Comparison of ENCODE assay signal across 9 cellular contexts in genomic region chr3:49013738-49014660, GRCh38. TPM values are rescaled to one million over a fixed set of nuclear protein-coding genes. Genes with fewer than 3 reads are reported as not detected.
DNase-seq lines count a peak whose midpoint lies in the region; ATAC-seq, FAIRE-seq and TF ChIP-seq lines count a peak whose summit lies in the region.
"Had no signal": no experiment of that assay in that cellular context is flagged by ENCODE, and none has a peak within 500 bp of the region (broad histone marks: within the 10 kb centered on the region; RNA-seq: fewer than 3 reads in every experiment).

No MANE protein-coding gene starts in this region.

- FAIRE-seq in frontal cortex (lab: Jason Lieb, UNC), result no peak

- H3K36me3 Mint-ChIP-seq in MCF 10A (ENCODE audit: insufficient read depth, unreplicated experiment), result peaks cover 80% of the 10 kb centered on the region
- H3K36me3 Mint-ChIP-seq in naive thymus-derived CD4-positive, alpha-beta T cell, result peaks cover 0 to 14% (median 3%) of the 10 kb centered on the region in 5 donors

- no peaks in the 10 kb centered on the region for H3K4me1 Mint-ChIP-seq in MCF 10A (ENCODE audit: insufficient read depth, unreplicated experiment)
- H3K4me1 Mint-ChIP-seq in naive thymus-derived CD4-positive, alpha-beta T cell, result peaks cover 5 to 33% (median 23%) of the 10 kb centered on the region in 7 donors

- H3K4me3 ChIP-seq in Peyer's patch, result no peak overlapping the region
- H3K4me3 ChIP-seq in naive thymus-derived CD4-positive, alpha-beta T cell (ENCODE audit: low read length), result no peak overlapping the region

- intact Hi-C loops in MCF 10A (cut with micrococcal nuclease), result loop anchor here (2.0 kb wide), 1 partner anchor 25 kb away; no protein-coding TSS in a partner anchor
- intact Hi-C loops in naive thymus-derived CD4-positive, alpha-beta T cell (cut with micrococcal nuclease), result loop anchor here in 1 of 2 donors (1.0 kb wide), 1 partner anchor 26 kb away; no protein-coding TSS in a partner anchor

- H3K27ac ChIP-seq in 22Rv1 (no peak overlapping the region), Peyer's patch (no peak overlapping the region)
- no peak overlapping the region for H3K27ac ChIP-seq in naive thymus-derived CD4-positive, alpha-beta T cell (ENCODE audit: low read depth, low read length)

- no peaks in the 10 kb centered on the region for H3K27me3 ChIP-seq in Peyer's patch
- no peaks in the 10 kb centered on the region for H3K27me3 ChIP-seq in naive thymus-derived CD4-positive, alpha-beta T cell (ENCODE audit: control insufficient read depth in 2 of 2, insufficient read depth in 2 of 2, low read length in 2 of 2)

- POLR2A ChIA-PET in MCF 10A (lab: Yijun Ruan, JAX), result interaction anchor here (0.6 to 3.5 kb wide), 5 partner anchors 8 to 107 kb away, joined by 3 to 15 read pairs (median 4); partner anchors contain the start of genes NDUFAF3, P4HTM, QRICH1 and USP19
- POLR2A ChIA-PET in naive thymus-derived CD4-positive, alpha-beta T cell (lab: Charles Lee), result interaction anchor here (1.1 to 11.9 kb wide), 5 partner anchors 5 to 79 kb away, joined by 3 to 247 read pairs (median 4); partner anchors contain the start of genes DALRD3, IMPDH2, NDUFAF3 and P4HTM

- BruUV-seq in MCF 10A (replicated peaks; lab: Mats Ljungman, UMichigan), result no TSS peak

- no peaks in the 10 kb centered on the region for H3K9me3 ChIP-seq in Peyer's patch
- no peaks in the 10 kb centered on the region for H3K9me3 ChIP-seq in naive thymus-derived CD4-positive, alpha-beta T cell (ENCODE audit: control insufficient read depth in 2 of 3, low read length in 3 of 3)

- H3K27me3 Mint-ChIP-seq in MCF 10A (ENCODE audit: insufficient read depth, unreplicated experiment), result no peaks in the 10 kb centered on the region
- no peaks in the 10 kb centered on the region for H3K27me3 Mint-ChIP-seq in naive thymus-derived CD4-positive, alpha-beta T cell
- H3K27me3 Mint-ChIP-seq: stimulated activated naive CD8-positive, alpha-beta T cell treated with anti-CD3 and anti-CD28 coated beads, Interleukin-15, Interleukin-2, amounts not matched to agents 100 ng/mL and 50 ng/mL, for 24 hours had no signal

- TF ChIP-seq POLR2A in Peyer's patch (IDR thresholded peaks at IDR 0.05), result no peak

- TF ChIP-seq CTCF in 22Rv1 (IDR thresholded peaks at IDR 0.05) (peak; percentile 74), Peyer's patch (IDR thresholded peaks at IDR 0.05) (peak; percentile 30 to 72 (median 56)), MCF 10A (IDR thresholded peaks at IDR 0.05; ENCODE audit: unreplicated experiment) (peak; percentile 55)

- H3K9me3 Mint-ChIP-seq in MCF 10A (ENCODE audit: unreplicated experiment), result no peaks in the 10 kb centered on the region
- no peaks in the 10 kb centered on the region for H3K9me3 Mint-ChIP-seq in naive thymus-derived CD4-positive, alpha-beta T cell
- H3K9me3 Mint-ChIP-seq: stimulated activated naive CD8-positive, alpha-beta T cell treated with anti-CD3 and anti-CD28 coated beads, Interleukin-15, Interleukin-2, amounts not matched to agents 100 ng/mL and 50 ng/mL, for 24 hours had no signal

- peak; percentile 60 for DNase-seq in ELR (ENCODE audit: low read depth)
- DNase-seq in Peyer's patch, result peak; percentile 51 to 79 (median 77)
- DNase-seq in MCF 10A (ENCODE audit: unreplicated experiment), result peak; percentile 61
- peak in 3 of 9 donors; percentile 32 to 56 (median 41) for DNase-seq in naive thymus-derived CD4-positive, alpha-beta T cell
- DNase-seq in frontal cortex (ENCODE audit: low spot score in 2 of 2), result no peak

- no peak overlapping the region for H3K4me3 Mint-ChIP-seq in MCF 10A (ENCODE audit: unreplicated experiment)
- H3K4me3 Mint-ChIP-seq in naive thymus-derived CD4-positive, alpha-beta T cell, result no peak overlapping the region
- H3K4me3 Mint-ChIP-seq: stimulated activated naive CD8-positive, alpha-beta T cell treated with anti-CD3 and anti-CD28 coated beads, Interleukin-15, Interleukin-2, amounts not matched to agents 100 ng/mL and 50 ng/mL, for 24 hours had no signal

- H3K27ac Mint-ChIP-seq in MCF 10A (ENCODE audit: low read depth, unreplicated experiment), result no peak overlapping the region
- H3K27ac Mint-ChIP-seq in naive thymus-derived CD4-positive, alpha-beta T cell, result no peak overlapping the region
- H3K27ac Mint-ChIP-seq: stimulated activated naive CD8-positive, alpha-beta T cell treated with anti-CD3 and anti-CD28 coated beads, Interleukin-15, Interleukin-2, amounts not matched to agents 100 ng/mL and 50 ng/mL, for 24 hours had no signal

- CTCF ChIA-PET in MCF 10A (lab: Yijun Ruan, JAX), result interaction anchor here (0.6 to 2.3 kb wide), 8 partner anchors 10 to 436 kb away, joined by 3 to 16 read pairs (median 5); partner anchors contain the start of genes P4HTM and QRICH1
- CTCF ChIA-PET in naive thymus-derived CD4-positive, alpha-beta T cell (lab: Charles Lee), result interaction anchor here (1.1 to 1.6 kb wide), 4 partner anchors 8 to 26 kb away, joined by 4 to 8 read pairs (median 6); partner anchors contain the start of genes NDUFAF3 and P4HTM

- peak; percentile 60 for ATAC-seq in naive thymus-derived CD4-positive, alpha-beta T cell
- no peak for ATAC-seq in HG02852 (IDR thresholded peaks at IDR 0.05; ENCODE audit: unreplicated experiment)
- ATAC-seq in GM18502 (IDR thresholded peaks at IDR 0.05; ENCODE audit: poor library complexity, unreplicated experiment), result no peak

- peaks cover 0 to 26% (median 9%) of the 10 kb centered on the region in 4 donors for H3K4me1 ChIP-seq in Peyer's patch
- peaks cover 9 to 11% of the 10 kb centered on the region in 2 donors for H3K4me1 ChIP-seq in naive thymus-derived CD4-positive, alpha-beta T cell (ENCODE audit: control insufficient read depth in 2 of 2, insufficient read depth in 2 of 2, low read length in 2 of 2)

- H3K36me3 ChIP-seq in Peyer's patch, result peaks cover 0 to 51% (median 0%) of the 10 kb centered on the region in 3 donors
- H3K36me3 ChIP-seq in naive thymus-derived CD4-positive, alpha-beta T cell (ENCODE audit: control insufficient read depth in 2 of 3, insufficient read depth in 3 of 3, low read length in 3 of 3), result peaks cover 0 to 54% (median 5%) of the 10 kb centered on the region in 3 experiments

RNA-seq across cellular contexts. Expression of gene DALRD3, which starts 4.4 kb away (rescaled TPM):
- 10 to 100 TPM; 31.4 to 49.5 (median 33.1) TPM for total RNA-seq in Peyer's patch
- 41.8 and 42.7 TPM in 2 replicates for total RNA-seq in MCF 10A (2022)
- 10 to 100 TPM; 18.9 to 28.6 (median 24.1) TPM for total RNA-seq in naive thymus-derived CD4-positive, alpha-beta T cell
- polyA plus RNA-seq in naive thymus-derived CD4-positive, alpha-beta T cell, result 10 to 100 TPM; 24.2 to 24.6 TPM
- 51.4 TPM for total RNA-seq in frontal cortex

RNA-seq across cellular contexts. Expression of gene WDR6, which starts 6.8 kb away (rescaled TPM):
- total RNA-seq in Peyer's patch (100 to 1,000 TPM in 3 of 4 donors, 10 to 100 TPM in 1; 96.7 to 233 (median 179) TPM), MCF 10A (2022) (112 and 116 TPM in 2 replicates), frontal cortex (111 TPM)
- 100 to 1,000 TPM; 170 to 335 (median 204) TPM for total RNA-seq in naive thymus-derived CD4-positive, alpha-beta T cell
- polyA plus RNA-seq in naive thymus-derived CD4-positive, alpha-beta T cell, result 100 to 1,000 TPM; 147 to 152 TPM

RNA-seq across cellular contexts. Expression of gene NDUFAF3, which starts 7.9 kb away (rescaled TPM):
- total RNA-seq in Peyer's patch (100 to 1,000 TPM in 2 of 4 donors, 10 to 100 TPM in 2; 64.7 to 164 (median 106) TPM), MCF 10A (2022) (77.8 and 86.5 TPM in 2 replicates), frontal cortex (31.8 TPM)
- total RNA-seq in naive thymus-derived CD4-positive, alpha-beta T cell, result 100 to 1,000 TPM in 1 of 5 experiments, 10 to 100 TPM in 4; 63.8 to 110 (median 89.3) TPM
- polyA plus RNA-seq in naive thymus-derived CD4-positive, alpha-beta T cell, result 100 to 1,000 TPM; 191 to 205 TPM

RNA-seq across cellular contexts. Expression of gene IMPDH2, which starts 15.2 kb away (rescaled TPM):
- total RNA-seq in Peyer's patch, result 100 to 1,000 TPM in 1 of 4 donors, 10 to 100 TPM in 3; 58.8 to 149 (median 68.5) TPM
- total RNA-seq in MCF 10A (2022), result 317 and 476 TPM in 2 replicates
- total RNA-seq in naive thymus-derived CD4-positive, alpha-beta T cell, result 100 to 1,000 TPM; 102 to 206 (median 121) TPM
- polyA plus RNA-seq in naive thymus-derived CD4-positive, alpha-beta T cell, result 100 to 1,000 TPM; 109 to 123 TPM
- 190 TPM for total RNA-seq in frontal cortex

RNA-seq across cellular contexts. Expression of gene P4HTM, which starts 24.0 kb away (rescaled TPM):
- 10 to 100 TPM; 47.0 to 95.9 (median 78.0) TPM for total RNA-seq in Peyer's patch
- 18.8 and 26.1 TPM in 2 replicates for total RNA-seq in MCF 10A (2022)
- 10 to 100 TPM; 37.9 to 74.7 (median 53.1) TPM for total RNA-seq in naive thymus-derived CD4-positive, alpha-beta T cell
- 10 to 100 TPM; 19.7 to 28.0 TPM for polyA plus RNA-seq in naive thymus-derived CD4-positive, alpha-beta T cell
- 53.8 TPM for total RNA-seq in frontal cortex

Comparison
In these comparisons a context has a peak if more than half of its experiments do, and no peak if none do; other contexts are left out.
1. DNase-seq: peak in ELR (single experiment), Peyer's patch (3 of 3) and MCF 10A (single experiment); none in frontal cortex (0 of 2).
2. Peak in every context shown above with its lines, with median percentiles within 50 percentile points of each other: CTCF ChIP-seq.